ENCODE assay signal across 24 cellular contexts in the genomic region with DNA sequence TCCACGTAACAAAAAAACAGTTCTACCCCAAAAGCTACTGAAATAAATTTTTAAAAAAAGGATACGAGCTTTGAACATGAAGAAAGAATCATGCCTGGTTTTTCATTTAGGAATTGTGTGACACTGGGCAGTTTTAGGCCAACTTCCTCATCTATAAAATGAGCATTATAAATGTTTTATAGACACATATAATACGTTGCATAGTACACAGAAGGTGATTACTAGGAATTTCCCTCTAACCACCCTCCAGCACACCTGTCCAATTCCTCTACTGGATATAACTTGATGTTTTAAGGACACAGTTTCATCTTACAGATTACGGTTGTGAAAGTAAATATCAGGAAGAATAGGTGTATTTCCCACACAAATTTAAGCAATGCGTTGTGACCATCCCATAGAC.
DNase-seq lines count a peak whose midpoint lies in the region; ATAC-seq, FAIRE-seq and TF ChIP-seq lines count a peak whose summit lies in the region.
"Had no signal": no experiment of that assay in that cellular context is flagged by ENCODE, and none has a peak within 500 bp of the region (broad histone marks: within the 10 kb centered on the region; RNA-seq: fewer than 3 reads in every experiment).

No MANE protein-coding gene starts in this region.

- FAIRE-seq in pancreas (lab: Jason Lieb, UNC), result peak; percentile 80
- FAIRE-seq: A549, D721Med, G401.6, GM12891, GM19239 had no signal

- no peaks in the 10 kb centered on the region for H3K27me3 ChIP-seq in colonic mucosa
- peaks cover 0 to 5% (median 0%) of the 10 kb centered on the region in 4 donors for H3K27me3 ChIP-seq in pancreas
- H3K27me3 ChIP-seq: BLaER1 treated with 17β-estradiol and CSF1 and Interleukin-3, amounts not matched to agents 10 nM and 100 nM had no signal

- no peaks in the 10 kb centered on the region for H3K36me3 ChIP-seq in colonic mucosa
- H3K36me3 ChIP-seq in mucosa of descending colon (ENCODE audit: low read depth), result no peaks in the 10 kb centered on the region
- H3K36me3 ChIP-seq in pancreas, result no peaks in the 10 kb centered on the region
- H3K36me3 ChIP-seq: BLaER1 treated with 17β-estradiol and CSF1 and Interleukin-3, amounts not matched to agents 10 nM and 100 nM had no signal

- H3K9me3 ChIP-seq in colonic mucosa (no peaks in the 10 kb centered on the region), mucosa of descending colon (no peaks in the 10 kb centered on the region), pancreas (no peaks in the 10 kb centered on the region)
- H3K9me3 ChIP-seq: A549; BLaER1 treated with 17β-estradiol and CSF1 and Interleukin-3, amounts not matched to agents 10 nM and 100 nM; Caco-2 had no signal

- POLR2A ChIA-PET in activated CD4-positive, alpha-beta T cell treated with anti-CD3 and anti-CD28 coated beads for 36 hours (lab: Charles Lee), result no interaction called here

- no peaks in the 10 kb centered on the region for H3K4me1 Mint-ChIP-seq in activated CD4-positive, alpha-beta T cell treated with anti-CD3 and anti-CD28 coated beads for 36 hours
- H3K4me1 Mint-ChIP-seq: B cell had no signal

- no peak overlapping the region for H3K27ac Mint-ChIP-seq in activated CD4-positive, alpha-beta T cell treated with anti-CD3 and anti-CD28 coated beads for 36 hours
- H3K27ac Mint-ChIP-seq: B cell; CD4-positive, alpha-beta T cell; CD8-positive, alpha-beta T cell had no signal

- peak; percentile 84 for DNase-seq in LNCaP clone FGC (ENCODE audit: low read depth)
- peak; percentile 53 for DNase-seq in colonic mucosa
- DNase-seq in mucosa of descending colon, result peak in 1 of 3 donors; percentile 52
- DNase-seq in pancreas, result no peak
- no peak for DNase-seq in activated CD4-positive, alpha-beta T cell treated with anti-CD3 and anti-CD28 coated beads for 36 hours
- DNase-seq in head of caudate nucleus, result no peak
- no peak for DNase-seq in ureter (ENCODE audit: low spot score)
- DNase-seq in NCI-H1417 (lab: John Stamatoyannopoulos, UW), result no peak
- DNase-seq: AML-193; Caco-2; Calu3; CD4-positive, alpha-beta T cell; CD8-positive, alpha-beta T cell; DMS79 treated with DMSO at 0.1 percent for 48 hours; GF-D8 had no signal

- 49 to 73% methylated on average over 5 of the region's 5 CpGs for WGBS in pancreas, 2 donors

- TF ChIP-seq CTCF in LNCaP clone FGC (IDR thresholded peaks at IDR 0.05; ENCODE audit: control insufficient read depth, extremely low read depth, insufficient read depth), result no peak
- TF ChIP-seq CTCF in colonic mucosa (IDR thresholded peaks at IDR 0.05), result no peak
- TF ChIP-seq CTCF in mucosa of descending colon (IDR thresholded peaks at IDR 0.05), result no peak
- no peak for TF ChIP-seq CTCF in pancreas (IDR thresholded peaks at IDR 0.05)

- H3K9ac ChIP-seq in colonic mucosa (ENCODE audit: low read depth in 2 of 2, low read length in 2 of 2), result peak overlapping the region in 1 of 2 donors; percentile 70
- H3K9ac ChIP-seq: BLaER1 treated with 17β-estradiol and CSF1 and Interleukin-3, amounts not matched to agents 10 nM and 100 nM had no signal

- no peaks in the 10 kb centered on the region for H3K9me3 Mint-ChIP-seq in activated CD4-positive, alpha-beta T cell treated with anti-CD3 and anti-CD28 coated beads for 36 hours (ENCODE audit: low read depth)
- H3K9me3 Mint-ChIP-seq: CD4-positive, alpha-beta T cell; CD8-positive, alpha-beta T cell had no signal

- H3K4me3 Mint-ChIP-seq in activated CD4-positive, alpha-beta T cell treated with anti-CD3 and anti-CD28 coated beads for 36 hours, result no peak overlapping the region
- H3K4me3 Mint-ChIP-seq: B cell; CD4-positive, alpha-beta T cell; CD8-positive, alpha-beta T cell had no signal

- no peak overlapping the region for H3K4me3 ChIP-seq in LNCaP clone FGC (ENCODE audit: low read depth, low read length)
- no peak overlapping the region for H3K4me3 ChIP-seq in colonic mucosa
- H3K4me3 ChIP-seq in mucosa of descending colon, result no peak overlapping the region
- no peak overlapping the region for H3K4me3 ChIP-seq in pancreas
- H3K4me3 ChIP-seq: A549; BLaER1 treated with 17β-estradiol and CSF1 and Interleukin-3, amounts not matched to agents 10 nM and 100 nM had no signal

- H3K4me1 ChIP-seq in colonic mucosa (no peaks in the 10 kb centered on the region), mucosa of descending colon (ENCODE audit: low read depth) (peaks cover 8% of the 10 kb centered on the region), pancreas (no peaks in the 10 kb centered on the region)
- H3K4me1 ChIP-seq: A549, Caco-2 had no signal

- CTCF ChIA-PET in activated CD4-positive, alpha-beta T cell treated with anti-CD3 and anti-CD28 coated beads for 36 hours (lab: Charles Lee), result no interaction called here

- no peaks in the 10 kb centered on the region for H3K27me3 Mint-ChIP-seq in activated CD4-positive, alpha-beta T cell treated with anti-CD3 and anti-CD28 coated beads for 36 hours
- H3K27me3 Mint-ChIP-seq: B cell had no signal

- H3K27ac ChIP-seq in colonic mucosa (peak overlapping the region; percentile 69), pancreas (no peak overlapping the region)
- H3K27ac ChIP-seq: 22Rv1; A549; BLaER1 treated with 17β-estradiol and CSF1 and Interleukin-3, amounts not matched to agents 10 nM and 100 nM; C4-2B had no signal

- intact Hi-C loops in colonic mucosa (cut with DNase I) (no loop called here), mucosa of descending colon (cut with DNase I, micrococcal nuclease) (no loop called here), pancreas (cut with DNase I) (no loop called here), head of caudate nucleus (cut with DNase I) (no loop called here)
- intact Hi-C loops in activated CD4-positive, alpha-beta T cell treated with anti-CD3 and anti-CD28 coated beads for 36 hours (cut with DNase I, micrococcal nuclease), result no loop called here

- peak; percentile 92 for ATAC-seq in mucosa of descending colon
- no peak for ATAC-seq in pancreas
- no peak for ATAC-seq in activated CD4-positive, alpha-beta T cell treated with anti-CD3 and anti-CD28 coated beads for 36 hours
- ATAC-seq: A549; CD8-positive, alpha-beta T cell had no signal

- H3K36me3 Mint-ChIP-seq in activated CD4-positive, alpha-beta T cell treated with anti-CD3 and anti-CD28 coated beads for 36 hours (ENCODE audit: low read depth), result no peaks in the 10 kb centered on the region
- H3K36me3 Mint-ChIP-seq: CD8-positive, alpha-beta T cell had no signal

Comparison
In these comparisons a context has a peak if more than half of its experiments do, and no peak if none do; other contexts are left out.
1. DNase-seq: peak in LNCaP clone FGC (single experiment) and colonic mucosa (single experiment); none in pancreas (0 of 6), activated CD4-positive, alpha-beta T cell treated with anti-CD3 and anti-CD28 coated beads for 36 hours (single experiment), head of caudate nucleus (0 of 42), ureter (single experiment) and NCI-H1417 (0 of 3).